Comparison of ENCODE assay signal across 18 cellular contexts in the genomic region with DNA sequence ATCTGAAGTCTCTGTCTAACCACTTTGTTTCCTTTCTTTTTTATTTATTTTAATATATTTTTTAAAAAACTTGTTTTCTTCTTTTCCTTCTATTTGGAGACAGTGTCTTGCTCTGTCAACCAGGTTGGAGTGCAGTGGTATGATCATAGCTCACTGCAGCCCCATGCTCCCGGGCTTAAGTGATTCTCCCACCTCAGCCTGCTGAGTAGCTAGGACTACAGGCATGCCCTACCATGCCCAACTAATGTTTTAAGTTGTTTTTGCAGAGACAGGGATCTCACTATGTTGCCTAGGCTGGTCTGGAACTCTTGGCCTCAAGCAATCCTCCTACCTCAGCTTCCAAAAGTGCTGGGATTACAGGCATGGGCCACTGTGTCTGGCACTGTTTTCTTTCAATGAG.
DNase-seq lines count a peak whose midpoint lies in the region; ATAC-seq, FAIRE-seq and TF ChIP-seq lines count a peak whose summit lies in the region.
"Had no signal": no experiment of that assay in that cellular context is flagged by ENCODE, and none has a peak within 500 bp of the region (broad histone marks: within the 10 kb centered on the region; RNA-seq: fewer than 3 reads in every experiment).

No MANE protein-coding gene starts in this region.

- no peak overlapping the region for H3K9ac ChIP-seq in keratinocyte (ENCODE audit: control insufficient read depth, extremely low read depth, insufficient read depth, low read length)

- H3K9me3 ChIP-seq in CD4-positive, CD25-positive, alpha-beta regulatory T cell (ENCODE audit: control insufficient read depth in 2 of 2, low read length in 2 of 2), result no peaks in the 10 kb centered on the region
- H3K9me3 ChIP-seq in keratinocyte (ENCODE audit: control insufficient read depth, low read depth, low read length), result peaks cover 7% of the 10 kb centered on the region
- H3K9me3 ChIP-seq in suprapubic skin, result peaks cover 6% of the 10 kb centered on the region

- intact Hi-C loops in posterior cingulate gyrus (cut with DNase I), result no loop called here

- no peaks in the 10 kb centered on the region for H3K9me1 ChIP-seq in keratinocyte (ENCODE audit: control insufficient read depth, extremely low read depth, insufficient read depth, low read length)

- H3K4me3 Mint-ChIP-seq in CD4-positive, CD25-positive, alpha-beta regulatory T cell, result no peak overlapping the region
- no peak overlapping the region for H3K4me3 Mint-ChIP-seq in GM23338
- H3K4me3 Mint-ChIP-seq in activated T-cell treated with anti-CD3 and anti-CD28 coated beads, Interleukin-2, amount 50 U/mL, for 4 hours, result no peak overlapping the region
- H3K4me3 Mint-ChIP-seq: CD8-positive, alpha-beta T cell; H9 had no signal

- H3K27ac Mint-ChIP-seq in CD4-positive, CD25-positive, alpha-beta regulatory T cell, result peak overlapping the region in 2 of 3 donors; percentile 15 to 58
- no peak overlapping the region for H3K27ac Mint-ChIP-seq in GM23338
- H3K27ac Mint-ChIP-seq: CD8-positive, alpha-beta T cell had no signal

- peaks cover 11% of the 10 kb centered on the region; the same call in 1 of the 2 replicates for H3K9me2 ChIP-seq in GM23338 (ENCODE audit: insufficient read depth)

- H3F3A ChIP-seq in GM23338 (replicated peaks; ENCODE audit: low read depth), result no peaks in the 10 kb centered on the region; the same call in 1 of the 2 replicates

- no peaks in the 10 kb centered on the region for H3K4me1 ChIP-seq in CD4-positive, CD25-positive, alpha-beta regulatory T cell (ENCODE audit: control insufficient read depth, insufficient read depth, low read length, poor library complexity, severe bottlenecking)
- H3K4me1 ChIP-seq in GM23338 (ENCODE audit: insufficient read depth) (no peaks in the 10 kb centered on the region), keratinocyte (ENCODE audit: control insufficient read depth, extremely low read depth, insufficient read depth, low read length) (no peaks in the 10 kb centered on the region), suprapubic skin (no peaks in the 10 kb centered on the region)
- H3K4me1 ChIP-seq: Caco-2 had no signal

- H2AFZ ChIP-seq in GM23338, result peak overlapping the region; percentile 92
- H2AFZ ChIP-seq in keratinocyte (ENCODE audit: control insufficient read depth, low read length), result peak overlapping the region; percentile 11

- H3K79me2 ChIP-seq in GM23338 (replicated peaks; ENCODE audit: insufficient read depth) (no peaks in the 10 kb centered on the region), keratinocyte (ENCODE audit: control insufficient read depth, insufficient read depth, low read length) (no peaks in the 10 kb centered on the region)

- TF ChIP-seq CTCF in GM23338 (conservative IDR thresholded peaks at IDR 0.05; ENCODE audit: low read depth in 2 of 2) (no peak), bronchial epithelial cell (IDR thresholded peaks at IDR 0.05; ENCODE audit: insufficient read depth, low read length, severe bottlenecking) (no peak), keratinocyte (optimal IDR thresholded peaks at IDR 0.05 in 1 of 3, IDR thresholded peaks at IDR 0.05 in 1 of 3, conservative IDR thresholded peaks at IDR 0.05 in 1 of 3; ENCODE audit: extremely low read depth in 1 of 3, insufficient read depth in 2 of 3, low read length in 3 of 3) (no peak), suprapubic skin (IDR thresholded peaks at IDR 0.05) (no peak)

- H3K27me3 ChIP-seq in CD4-positive, CD25-positive, alpha-beta regulatory T cell (ENCODE audit: control insufficient read depth, insufficient read depth, low read length), result no peaks in the 10 kb centered on the region
- H3K27me3 ChIP-seq in GM23338 (ENCODE audit: insufficient read depth) (no peaks in the 10 kb centered on the region), bronchial epithelial cell (ENCODE audit: control insufficient read depth, insufficient read depth, low read length) (no peaks in the 10 kb centered on the region), keratinocyte (ENCODE audit: control insufficient read depth, extremely low read depth, insufficient read depth, low read length) (no peaks in the 10 kb centered on the region), suprapubic skin (no peaks in the 10 kb centered on the region)

- peaks cover 11% of the 10 kb centered on the region for H3K36me3 Mint-ChIP-seq in CD4-positive, CD25-positive, alpha-beta regulatory T cell
- peaks cover 44% of the 10 kb centered on the region for H3K36me3 Mint-ChIP-seq in GM23338 (ENCODE audit: low read depth)
- peaks cover 5% of the 10 kb centered on the region for H3K36me3 Mint-ChIP-seq in activated T-cell treated with anti-CD3 and anti-CD28 coated beads, Interleukin-2, amount 50 U/mL, for 4 hours (ENCODE audit: insufficient read depth)
- H3K36me3 Mint-ChIP-seq: CD8-positive, alpha-beta T cell had no signal

- DNase-seq in CD4-positive, CD25-positive, alpha-beta regulatory T cell, result no peak
- no peak for DNase-seq in GM23338 (ENCODE audit: low spot score)
- DNase-seq in bronchial epithelial cell (ENCODE audit: low read depth), result peak; percentile 52
- DNase-seq in keratinocyte (ENCODE audit: low read depth, low spot score), result no peak
- DNase-seq in activated T-cell treated with anti-CD3 and anti-CD28 coated beads, Interleukin-2, amount 50 U/mL, for 4 hours, result no peak
- DNase-seq in suprapubic skin (ENCODE audit: low spot score in 2 of 2), result no peak
- no peak for DNase-seq in amniotic stem cell (lab: John Stamatoyannopoulos, UW)
- no peak for DNase-seq in posterior cingulate gyrus
- DNase-seq: C1 segment of cervical spinal cord; Caco-2; CD8-positive, alpha-beta T cell; DMS153; DND-41; H9 had no signal

- H4K20me1 ChIP-seq in GM23338 (replicated peaks; ENCODE audit: insufficient read depth), result no peaks in the 10 kb centered on the region
- no peaks in the 10 kb centered on the region for H4K20me1 ChIP-seq in keratinocyte (ENCODE audit: control insufficient read depth, extremely low read depth, insufficient read depth, low read length)

- TF ChIP-seq EP300 in suprapubic skin (IDR thresholded peaks at IDR 0.05), result no peak

- TF ChIP-seq POLR2A in suprapubic skin (IDR thresholded peaks at IDR 0.05), result no peak

- no peak overlapping the region for H3K4me2 ChIP-seq in GM23338
- peak overlapping the region; percentile 5 for H3K4me2 ChIP-seq in keratinocyte (ENCODE audit: control insufficient read depth, extremely low read depth, insufficient read depth, low read depth, low read length)

- H3K27me3 Mint-ChIP-seq in CD4-positive, CD25-positive, alpha-beta regulatory T cell, result peaks cover 4% of the 10 kb centered on the region
- peaks cover 3% of the 10 kb centered on the region for H3K27me3 Mint-ChIP-seq in GM23338 (ENCODE audit: insufficient read depth, low read depth, poor library complexity)
- H3K27me3 Mint-ChIP-seq in activated T-cell treated with anti-CD3 and anti-CD28 coated beads, Interleukin-2, amount 50 U/mL, for 4 hours (ENCODE audit: low read depth), result no peaks in the 10 kb centered on the region

- H3K4me1 Mint-ChIP-seq in CD4-positive, CD25-positive, alpha-beta regulatory T cell, result peaks cover 14 to 20% (median 18%) of the 10 kb centered on the region in 4 donors
- peaks cover 9% of the 10 kb centered on the region for H3K4me1 Mint-ChIP-seq in GM23338
- peaks cover 26% of the 10 kb centered on the region for H3K4me1 Mint-ChIP-seq in activated T-cell treated with anti-CD3 and anti-CD28 coated beads, Interleukin-2, amount 50 U/mL, for 4 hours (ENCODE audit: low read depth)

- peaks cover 0 to 11% (median 0%) of the 10 kb centered on the region in 7 donors for H3K9me3 Mint-ChIP-seq in CD4-positive, CD25-positive, alpha-beta regulatory T cell
- H3K9me3 Mint-ChIP-seq in GM23338, result peaks cover 33% of the 10 kb centered on the region
- peaks cover 15% of the 10 kb centered on the region for H3K9me3 Mint-ChIP-seq in activated T-cell treated with anti-CD3 and anti-CD28 coated beads, Interleukin-2, amount 50 U/mL, for 4 hours

- H3K36me3 ChIP-seq in CD4-positive, CD25-positive, alpha-beta regulatory T cell (ENCODE audit: control insufficient read depth, insufficient read depth, low read length), result no peaks in the 10 kb centered on the region
- H3K36me3 ChIP-seq in GM23338 (ENCODE audit: insufficient read depth) (peaks cover 8% of the 10 kb centered on the region), bronchial epithelial cell (ENCODE audit: control insufficient read depth, insufficient read depth, low read length) (no peaks in the 10 kb centered on the region), keratinocyte (ENCODE audit: control insufficient read depth in 2 of 2, extremely low read depth in 1 of 2, insufficient read depth in 2 of 2, low read length in 2 of 2) (no peaks in the 10 kb centered on the region), suprapubic skin (no peaks in the 10 kb centered on the region)

- WGBS in suprapubic skin, result 44% methylated on average over 1 of the region's 1 CpG

- no peak overlapping the region for H3K27ac ChIP-seq in CD4-positive, CD25-positive, alpha-beta regulatory T cell (ENCODE audit: insufficient read depth, low read length, poor library complexity, severe bottlenecking)
- H3K27ac ChIP-seq in GM23338 (ENCODE audit: low read depth), result no peak overlapping the region
- no peak overlapping the region for H3K27ac ChIP-seq in keratinocyte (ENCODE audit: control insufficient read depth, insufficient read depth, low read length)
- H3K27ac ChIP-seq in suprapubic skin, result no peak overlapping the region

- FAIRE-seq in bronchial epithelial cell (lab: Jason Lieb, UNC), result no peak
- no peak for FAIRE-seq in keratinocyte (lab: Jason Lieb, UNC)
- FAIRE-seq: G401.6, GM12892, H1 had no signal

- no peak overlapping the region for H3K4me3 ChIP-seq in CD4-positive, CD25-positive, alpha-beta regulatory T cell (ENCODE audit: low read depth, low read length)
- H3K4me3 ChIP-seq in GM23338 (no peak overlapping the region), bronchial epithelial cell (ENCODE audit: low read depth, low read length) (no peak overlapping the region), keratinocyte (ENCODE audit: control insufficient read depth in 2 of 3, extremely low read depth in 1 of 3, insufficient read depth in 2 of 3, low read depth in 1 of 3, low read length in 3 of 3) (no peak overlapping the region), suprapubic skin (no peak overlapping the region)

- dilution Hi-C loops in keratinocyte (cut with MboI; ENCODE audit: extremely low pct_ligation_motif_present, low sequenced_read_pairs), result no loop called here

- ATAC-seq in CD4-positive, CD25-positive, alpha-beta regulatory T cell (ENCODE audit: low read depth in 2 of 2), result no peak
- ATAC-seq in GM23338, result no peak
- no peak for ATAC-seq in activated T-cell treated with anti-CD3 and anti-CD28 coated beads, Interleukin-2, amount 50 U/mL, for 4 hours
- ATAC-seq: CD8-positive, alpha-beta T cell; HCT116 had no signal

TF ChIP-seq in GM23338, 12 proteins besides CTCF, POLR2A, EP300 and RAD21 (continues in another document):
- TF ChIP-seq CREB1 (CRISPR knock-in tag; IDR thresholded peaks at IDR 0.05; ENCODE audit: low read depth) (no peak), EZH2 (IDR thresholded peaks at IDR 0.05; ENCODE audit: low read depth, unreplicated experiment) (no peak), ZNF331 (CRISPR knock-in tag; IDR thresholded peaks at IDR 0.05; ENCODE audit: low read depth) (no peak)
